ENCODE assay signal across 16 cellular contexts in the genomic region with DNA sequence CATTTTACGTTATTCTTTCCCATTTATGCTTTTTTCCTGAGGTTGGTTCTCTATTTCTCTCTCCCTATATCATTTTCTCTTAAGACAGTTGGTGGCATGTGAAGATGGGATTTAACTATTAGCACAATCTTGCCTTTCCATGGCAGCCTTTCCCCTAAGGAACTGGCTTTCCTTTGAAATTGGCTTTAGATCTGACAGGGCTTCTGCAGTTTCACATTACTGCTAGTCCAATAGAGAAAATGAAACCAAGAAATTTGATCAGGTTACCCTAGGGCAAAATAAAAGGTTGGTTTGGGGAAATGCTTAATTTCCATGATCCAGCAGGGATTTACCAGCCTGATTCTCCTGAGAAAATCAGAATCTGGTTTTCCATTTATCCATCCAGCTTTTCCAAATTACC. TPM values are rescaled to one million over a fixed set of nuclear protein-coding genes. Genes with fewer than 3 reads are reported as not detected.
DNase-seq lines count a peak whose midpoint lies in the region; ATAC-seq lines count a peak whose summit lies in the region.
"Had no signal": no experiment of that assay in that cellular context is flagged by ENCODE, and none has a peak within 500 bp of the region (broad histone marks: within the 10 kb centered on the region; RNA-seq: fewer than 3 reads in every experiment).

No MANE protein-coding gene starts in this region.

- CTCF ChIA-PET in naive thymus-derived CD4-positive, alpha-beta T cell (lab: Charles Lee) = no interaction called here

- H3K27me3 ChIP-seq in subcutaneous abdominal adipose tissue (ENCODE audit: control insufficient read depth in 5 of 5, insufficient read depth in 4 of 5, low read length in 5 of 5) = no peaks in the 10 kb centered on the region
- H3K27me3 ChIP-seq in naive thymus-derived CD4-positive, alpha-beta T cell (ENCODE audit: control insufficient read depth in 2 of 2, insufficient read depth in 2 of 2, low read length in 2 of 2) = no peaks in the 10 kb centered on the region

- no peaks in the 10 kb centered on the region for H3K36me3 Mint-ChIP-seq in naive thymus-derived CD4-positive, alpha-beta T cell
- H3K36me3 Mint-ChIP-seq in stimulated activated naive B cell treated with anti-CD40 and anti-IgM and Interleukin-4, amounts not matched to agents 10 μg/mL and 1 μg/mL and 100 μg/mL, for 72 hours = no peaks in the 10 kb centered on the region
- H3K36me3 Mint-ChIP-seq: activated naive CD4-positive, alpha-beta T cell treated with anti-CD3 and anti-CD28 coated beads, Interleukin-2, amount 10 ng/mL, durations not matched to agents 7 days and 5 days; IgD-negative memory B cell had no signal

- POLR2A ChIA-PET in naive thymus-derived CD4-positive, alpha-beta T cell (lab: Charles Lee) = no interaction called here

- DNase-seq in DMS79 treated with DMSO at 0.1 percent for 48 hours (lab: John Stamatoyannopoulos, UW) = peak; percentile 14
- DNase-seq in DMS79 (lab: John Stamatoyannopoulos, UW) = no peak
- DNase-seq in NAMALWA (ENCODE audit: low spot score) = peak; percentile 7
- no peak for DNase-seq in activated naive CD4-positive, alpha-beta T cell treated with Interleukin-2 at 50 U/mL for 16 hours
- DNase-seq in naive thymus-derived CD4-positive, alpha-beta T cell = no peak
- no peak for DNase-seq in stimulated activated naive B cell treated with anti-CD40 and anti-IgM and Interleukin-4, amounts not matched to agents 10 μg/mL and 1 μg/mL and 100 μg/mL, for 72 hours
- DNase-seq: activated naive CD4-positive, alpha-beta T cell treated with anti-CD3 and anti-CD28 coated beads, Interleukin-2, amount 10 ng/mL, durations not matched to agents 7 days and 5 days; NCI-H2171 treated with DMSO at 0.1 percent for 48 hours; retina; SHP77 treated with DMSO at 0.1 percent for 48 hours had no signal

- H3K4me1 ChIP-seq in subcutaneous abdominal adipose tissue (ENCODE audit: control insufficient read depth in 5 of 5, insufficient read depth in 5 of 5, low read length in 5 of 5) = peaks cover 0 to 13% (median 5%) of the 10 kb centered on the region in 5 donors
- H3K4me1 ChIP-seq in naive thymus-derived CD4-positive, alpha-beta T cell (ENCODE audit: control insufficient read depth in 2 of 2, insufficient read depth in 2 of 2, low read length in 2 of 2) = no peaks in the 10 kb centered on the region

- no peaks in the 10 kb centered on the region for H3K4me1 Mint-ChIP-seq in naive thymus-derived CD4-positive, alpha-beta T cell
- peaks cover 2 to 5% of the 10 kb centered on the region in 2 donors for H3K4me1 Mint-ChIP-seq in stimulated activated naive B cell treated with anti-CD40 and anti-IgM and Interleukin-4, amounts not matched to agents 10 μg/mL and 1 μg/mL and 100 μg/mL, for 72 hours
- H3K4me1 Mint-ChIP-seq: activated naive CD4-positive, alpha-beta T cell treated with anti-CD3 and anti-CD28 coated beads, Interleukin-2, amount 10 ng/mL, durations not matched to agents 7 days and 5 days; GM23338 had no signal

- H3K4me3 Mint-ChIP-seq in naive thymus-derived CD4-positive, alpha-beta T cell = no peak overlapping the region
- H3K4me3 Mint-ChIP-seq in stimulated activated naive B cell treated with anti-CD40 and anti-IgM and Interleukin-4, amounts not matched to agents 10 μg/mL and 1 μg/mL and 100 μg/mL, for 72 hours = no peak overlapping the region
- H3K4me3 Mint-ChIP-seq: activated naive CD4-positive, alpha-beta T cell treated with anti-CD3 and anti-CD28 coated beads, Interleukin-2, amount 10 ng/mL, durations not matched to agents 7 days and 5 days; GM23338 had no signal

- peak; percentile 52 for ATAC-seq in HG02870 (IDR thresholded peaks at IDR 0.05; ENCODE audit: unreplicated experiment)
- no peak for ATAC-seq in naive thymus-derived CD4-positive, alpha-beta T cell
- no peak for ATAC-seq in stimulated activated naive B cell treated with anti-CD40 and anti-IgM and Interleukin-4, amounts not matched to agents 10 μg/mL and 1 μg/mL and 100 μg/mL, for 72 hours (replicated peaks)
- ATAC-seq: GM23338 had no signal

- H3K9ac ChIP-seq in subcutaneous abdominal adipose tissue (ENCODE audit: low read length in 5 of 5) = no peak overlapping the region

- peaks cover 0 to 7% (median 0%) of the 10 kb centered on the region in 11 donors for H3K9me3 Mint-ChIP-seq in naive thymus-derived CD4-positive, alpha-beta T cell
- H3K9me3 Mint-ChIP-seq in stimulated activated naive B cell treated with anti-CD40 and anti-IgM and Interleukin-4, amounts not matched to agents 10 μg/mL and 1 μg/mL and 100 μg/mL, for 72 hours = no peaks in the 10 kb centered on the region
- H3K9me3 Mint-ChIP-seq: activated naive CD4-positive, alpha-beta T cell treated with anti-CD3 and anti-CD28 coated beads, Interleukin-2, amount 10 ng/mL, durations not matched to agents 7 days and 5 days; IgD-negative memory B cell had no signal

- no peaks in the 10 kb centered on the region for H3K9me3 ChIP-seq in subcutaneous abdominal adipose tissue (ENCODE audit: control insufficient read depth in 5 of 5, low read length in 5 of 5)
- no peaks in the 10 kb centered on the region for H3K9me3 ChIP-seq in naive thymus-derived CD4-positive, alpha-beta T cell (ENCODE audit: control insufficient read depth in 2 of 3, low read length in 3 of 3)

- no peak overlapping the region for H3K27ac Mint-ChIP-seq in naive thymus-derived CD4-positive, alpha-beta T cell
- H3K27ac Mint-ChIP-seq in stimulated activated naive B cell treated with anti-CD40 and anti-IgM and Interleukin-4, amounts not matched to agents 10 μg/mL and 1 μg/mL and 100 μg/mL, for 72 hours = no peak overlapping the region
- H3K27ac Mint-ChIP-seq: activated naive CD4-positive, alpha-beta T cell treated with anti-CD3 and anti-CD28 coated beads, Interleukin-2, amount 10 ng/mL, durations not matched to agents 7 days and 5 days; GM23338; IgD-negative memory B cell had no signal

- no peaks in the 10 kb centered on the region for H3K36me3 ChIP-seq in subcutaneous abdominal adipose tissue (ENCODE audit: control insufficient read depth in 5 of 5, insufficient read depth in 5 of 5, low read length in 5 of 5)
- H3K36me3 ChIP-seq in naive thymus-derived CD4-positive, alpha-beta T cell (ENCODE audit: control insufficient read depth in 2 of 3, insufficient read depth in 3 of 3, low read length in 3 of 3) = no peaks in the 10 kb centered on the region

- intact Hi-C loops in naive thymus-derived CD4-positive, alpha-beta T cell (cut with micrococcal nuclease) = no loop called here

- peak overlapping the region; percentile 18 for H3K27ac ChIP-seq in subcutaneous abdominal adipose tissue (ENCODE audit: low read depth, low read length)
- H3K27ac ChIP-seq in naive thymus-derived CD4-positive, alpha-beta T cell (ENCODE audit: low read depth, low read length) = no peak overlapping the region
- H3K27ac ChIP-seq: 22Rv1 had no signal

- H3K27me3 Mint-ChIP-seq in naive thymus-derived CD4-positive, alpha-beta T cell = peaks cover 0 to 9% (median 0%) of the 10 kb centered on the region in 5 donors
- no peaks in the 10 kb centered on the region for H3K27me3 Mint-ChIP-seq in stimulated activated naive B cell treated with anti-CD40 and anti-IgM and Interleukin-4, amounts not matched to agents 10 μg/mL and 1 μg/mL and 100 μg/mL, for 72 hours
- H3K27me3 Mint-ChIP-seq: activated naive CD4-positive, alpha-beta T cell treated with anti-CD3 and anti-CD28 coated beads, Interleukin-2, amount 10 ng/mL, durations not matched to agents 7 days and 5 days; IgD-negative memory B cell had no signal

- peak overlapping the region; percentile 13 to 40 (median 29) for H3K4me3 ChIP-seq in subcutaneous abdominal adipose tissue (ENCODE audit: low read depth in 1 of 5, low read length in 5 of 5)
- no peak overlapping the region for H3K4me3 ChIP-seq in naive thymus-derived CD4-positive, alpha-beta T cell (ENCODE audit: low read length)
- H3K4me3 ChIP-seq: GM23338 had no signal

RNA-seq across cellular contexts. Expression of gene CHL1, which starts 22.7 kb away (rescaled TPM):
- total RNA-seq in naive thymus-derived CD4-positive, alpha-beta T cell = not detected
- polyA plus RNA-seq in naive thymus-derived CD4-positive, alpha-beta T cell = not detected
- total RNA-seq: dermis microvascular lymphatic vessel endothelial cell had no signal

Comparison
In these comparisons a context has a peak if more than half of its experiments do, and no peak if none do; other contexts are left out.
1. DNase-seq: peak in DMS79 treated with DMSO at 0.1 percent for 48 hours (single experiment) and NAMALWA (single experiment); none in DMS79 (single experiment), activated naive CD4-positive, alpha-beta T cell treated with Interleukin-2 at 50 U/mL for 16 hours (single experiment), naive thymus-derived CD4-positive, alpha-beta T cell (0 of 9) and stimulated activated naive B cell treated with anti-CD40 and anti-IgM and Interleukin-4, amounts not matched to agents 10 μg/mL and 1 μg/mL and 100 μg/mL, for 72 hours (single experiment).